In the genomic region with DNA sequence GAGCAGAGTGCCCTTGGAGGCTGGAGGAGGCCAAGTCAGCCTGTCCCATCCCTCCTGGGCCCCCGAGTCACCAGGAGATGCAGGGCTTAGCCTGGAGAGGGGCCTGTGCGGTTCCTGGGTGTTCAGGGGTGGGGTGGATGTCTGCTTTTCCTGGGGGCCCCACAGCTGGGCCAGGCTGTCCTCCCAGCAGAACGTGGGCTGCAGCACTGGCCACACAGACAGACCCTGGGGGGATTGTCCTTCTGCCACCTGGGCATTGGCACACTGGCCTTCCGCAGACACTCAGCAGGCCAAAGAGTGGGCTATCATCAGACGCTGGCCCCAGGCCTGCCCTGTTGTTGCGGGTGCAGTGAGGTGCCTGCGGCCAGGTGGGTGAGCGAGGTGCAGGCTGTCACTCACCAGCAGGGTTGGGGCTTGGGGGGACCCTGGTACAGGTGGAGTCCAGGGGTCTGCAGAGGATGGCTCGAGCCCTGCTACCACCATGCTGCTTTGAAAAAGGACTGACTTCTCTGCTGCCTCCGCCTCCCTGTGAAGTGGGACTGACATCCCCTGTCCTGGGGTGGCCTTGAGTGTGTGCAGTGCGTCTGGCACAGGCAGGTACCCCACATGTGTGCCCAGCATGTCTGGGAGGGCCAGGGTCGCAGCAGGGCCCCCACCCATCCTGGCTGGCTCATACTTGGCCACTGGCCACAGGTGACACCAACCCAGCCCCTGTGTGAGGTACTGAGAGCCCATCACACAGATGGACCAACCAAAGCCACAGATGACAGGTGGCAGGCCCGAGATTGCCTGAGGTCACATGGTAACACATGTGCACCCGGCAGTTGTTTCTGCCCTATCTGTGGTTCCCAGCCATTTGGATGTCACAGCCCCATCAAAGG, we compare ENCODE assay signal across 20 cellular contexts. TPM values are rescaled to one million over a fixed set of nuclear protein-coding genes. Genes with fewer than 3 reads are reported as not detected.
DNase-seq lines count a peak whose midpoint lies in the region; ATAC-seq, FAIRE-seq and TF ChIP-seq lines count a peak whose summit lies in the region.
"Had no signal": no experiment of that assay in that cellular context is flagged by ENCODE, and none has a peak within 500 bp of the region (broad histone marks: within the 10 kb centered on the region; RNA-seq: fewer than 3 reads in every experiment).

No MANE protein-coding gene starts in this region.

- no peak overlapping the region for H3T11ph ChIP-seq in H9 (ENCODE audit: low read length)

- H3K79me1 ChIP-seq in H9 (ENCODE audit: insufficient read depth, low read depth, low read length, poor library complexity, severe bottlenecking), result no peaks in the 10 kb centered on the region
- no peaks in the 10 kb centered on the region for H3K79me1 ChIP-seq in neuronal stem cell (ENCODE audit: low read depth, low read length)

- WGBS in H9 (ENCODE audit: extremely low coverage, insufficient read length, low lambda C conversion rate), result no CpG with 5 or more reads among the region's 14 CpGs
- WGBS in K562 (ENCODE audit: insufficient coverage, low coverage, missing lambda C conversion rate), result 74% methylated on average over 14 of the region's 14 CpGs
- WGBS in neuronal stem cell (ENCODE audit: extremely low coverage in 2 of 2, insufficient read length in 2 of 2, insufficient replicate concordance in 1 of 2), 2 donors, result no CpG with 5 or more reads among the region's 14 CpGs

- H2BK120ac ChIP-seq in H9 (ENCODE audit: low read depth, low read length, poor library complexity, severe bottlenecking) (no peak overlapping the region), neuronal stem cell (ENCODE audit: low read depth, low read length) (no peak overlapping the region)

- H4K91ac ChIP-seq in H9 (ENCODE audit: insufficient read length, low read depth, low read length), result no peak overlapping the region
- H4K91ac ChIP-seq in neuronal stem cell (ENCODE audit: low read depth, low read length, poor library complexity), result peak overlapping the region; percentile 12

- TF ChIP-seq POLR2A in K562 (conservative IDR thresholded peaks at IDR 0.05) (no peak), H54 (IDR thresholded peaks at IDR 0.05; ENCODE audit: low read depth, low read length) (no peak)

- H4K20me1 ChIP-seq in H9 (ENCODE audit: control insufficient read depth, insufficient read depth, insufficient read length), result no peaks in the 10 kb centered on the region
- no peaks in the 10 kb centered on the region for H4K20me1 ChIP-seq in K562 (replicated peaks; ENCODE audit: control insufficient read depth, insufficient read depth, low read length)

- H4K8ac ChIP-seq in H9 (replicated peaks; ENCODE audit: insufficient read length, low read depth, low read length) (no peak overlapping the region), neuronal stem cell (ENCODE audit: low read depth, low read length) (no peak overlapping the region)

- H2BK5ac ChIP-seq in H9 (ENCODE audit: insufficient read length, low read length) (no peak overlapping the region), neuronal stem cell (ENCODE audit: low read length) (peak overlapping the region; percentile 66)

- no peak overlapping the region for H2BK12ac ChIP-seq in H9 (ENCODE audit: insufficient read length, low read depth, low read length)
- H2BK12ac ChIP-seq in neuronal stem cell (ENCODE audit: low read length), result peak overlapping the region; percentile 46

- H3K4me2 ChIP-seq in H9 (ENCODE audit: insufficient read depth, insufficient read length, low read length) (no peak overlapping the region), K562 (ENCODE audit: insufficient read depth, low read length) (no peak overlapping the region), neuronal stem cell (ENCODE audit: insufficient read depth, low read length, poor library complexity, severe bottlenecking) (no peak overlapping the region)

- H3K27me3 ChIP-seq in right atrium auricular region, result no peaks in the 10 kb centered on the region
- H3K27me3 ChIP-seq in H9 (ENCODE audit: insufficient read depth, low read length), result no peaks in the 10 kb centered on the region; the same call in 1 of the 2 replicates
- no peaks in the 10 kb centered on the region for H3K27me3 ChIP-seq in K562 (ENCODE audit: control insufficient read depth in 2 of 2, insufficient read depth in 2 of 2, low read length in 2 of 2)
- H3K27me3 ChIP-seq in neuronal stem cell (ENCODE audit: control insufficient read depth in 3 of 3, insufficient read depth in 3 of 3, low read depth in 1 of 3, low read length in 3 of 3), result peaks cover 0 to 36% (median 0%) of the 10 kb centered on the region in 3 experiments

- H2AFZ ChIP-seq in H9 (ENCODE audit: low read length) (no peak overlapping the region), K562 (ENCODE audit: low read depth, low read length) (peak overlapping the region; percentile 56), neuronal stem cell (ENCODE audit: low read length) (no peak overlapping the region)

- peaks cover 0 to 9% of the 10 kb centered on the region in 2 experiments; a peak in 2 of 4 replicates for H3K4me1 Mint-ChIP-seq in H9
- H3K4me1 Mint-ChIP-seq: B cell had no signal

- H3K79me2 ChIP-seq in H9 (ENCODE audit: insufficient read depth, low read length) (no peaks in the 10 kb centered on the region), K562 (ENCODE audit: control insufficient read depth, insufficient read depth, low read length) (no peaks in the 10 kb centered on the region)

- H2BK20ac ChIP-seq in H9 (ENCODE audit: low read depth, low read length, poor library complexity, severe bottlenecking), result no peak overlapping the region

- TF ChIP-seq EP300 in K562 (IDR thresholded peaks at IDR 0.05; ENCODE audit: low read length), result no peak; the same call in 1 of the 2 replicates

- H3K4ac ChIP-seq in H9 (ENCODE audit: low read depth, low read length) (no peak overlapping the region), neuronal stem cell (ENCODE audit: low read length) (no peak overlapping the region)

- H3K9me3 Mint-ChIP-seq in H9, result peaks cover 2 to 3% of the 10 kb centered on the region in 2 experiments; a peak in 3 of 5 replicates

- no peaks in the 10 kb centered on the region for H3K23me2 ChIP-seq in H9 (ENCODE audit: insufficient read length, low read depth, low read length, poor library complexity, severe bottlenecking)

- CTCF ChIA-PET in K562 (lab: Yijun Ruan, JAX; ENCODE audit: low intra/inter-chr PET ratio), result no interaction called here

- H3K18ac ChIP-seq in H9 (ENCODE audit: insufficient read length, low read depth, low read length) (no peak overlapping the region), neuronal stem cell (ENCODE audit: low read length) (peak overlapping the region; percentile 83)

- no peak overlapping the region for H3K4me3 Mint-ChIP-seq in H9
- H3K4me3 Mint-ChIP-seq: B cell had no signal

- H2AK5ac ChIP-seq in H9 (ENCODE audit: insufficient read length, low read length) (no peak overlapping the region), neuronal stem cell (ENCODE audit: low read depth, low read length) (peak overlapping the region; percentile 84)

- H3K56ac ChIP-seq in H9 (ENCODE audit: insufficient read length, low read depth, low read length), result no peak overlapping the region

- in situ Hi-C loops in K562 (cut with MboI), result no loop called here

- TF ChIP-seq CTCF in right atrium auricular region (IDR thresholded peaks at IDR 0.05), result no peak
- TF ChIP-seq CTCF in H9 (conservative IDR thresholded peaks at IDR 0.05), result no peak
- TF ChIP-seq CTCF in K562 (IDR thresholded peaks at IDR 0.05 in 2 of 3, conservative IDR thresholded peaks at IDR 0.05 in 1 of 3; ENCODE audit: insufficient read depth in 2 of 3, low read depth in 1 of 3, low read length in 3 of 3), result no peak

- H3K9ac ChIP-seq in H9 (ENCODE audit: extremely low read depth, insufficient read length, low read length), result no peak overlapping the region
- H3K9ac ChIP-seq in K562 (ENCODE audit: insufficient read depth in 1 of 2, low read depth in 2 of 2, low read length in 2 of 2), result peak overlapping the region in 1 of 2 experiments; percentile 19; a peak in 2 of 4 replicates
- H3K9ac ChIP-seq in neuronal stem cell (ENCODE audit: low read depth, low read length, poor library complexity), result no peak overlapping the region

- DNase-seq in Right ventricle myocardium inferior (ENCODE audit: missing footprints) (peak; percentile 51), right atrium auricular region (ENCODE audit: low spot score) (no peak), H9 (no peak), K562 (ENCODE audit: extremely low read depth in 1 of 4, low spot score in 3 of 4) (peak; percentile 55 to 68 (median 66)), neuronal stem cell (ENCODE audit: low spot score) (no peak), SIG-M5 treated with dmso at 0.1 percent for 504 hours (lab: John Stamatoyannopoulos, UW; ENCODE audit: unreplicated experiment) (no peak), H54 (ENCODE audit: insufficient read length, low spot score) (no peak)
- DNase-seq: DMS79 treated with DMSO at 0.1 percent for 48 hours, GF-D8, Karpas-422, NCI-H1105, NCI-H1436 treated with DMSO at 0.1 percent for 48 hours, NCI-H1930, NCI-H2107, NCI-H524, NCI-H748 treated with DMSO at 0.1 percent for 48 hours had no signal

- H3K14ac ChIP-seq in H9 (ENCODE audit: insufficient read depth, low read length) (peak overlapping the region; percentile 57; the same call in 1 of the 2 replicates), neuronal stem cell (ENCODE audit: low read length) (peak overlapping the region; percentile 56)

- no peak overlapping the region for H4K5ac ChIP-seq in H9 (ENCODE audit: insufficient read length, low read depth, low read length)

- FAIRE-seq in K562 (lab: Jason Lieb, UNC) (peak; percentile 57), H54 (lab: Jason Lieb, UNC) (no peak)
- FAIRE-seq: GM12891 had no signal

- intact Hi-C loops in Right ventricle myocardium inferior (cut with DNase I) (no loop called here), K562 (cut with micrococcal nuclease) (no loop called here)

- no peak for TF ChIP-seq RAD21 in K562 (CRISPR knock-in tag; conservative IDR thresholded peaks at IDR 0.05 in 1 of 2, IDR thresholded peaks at IDR 0.05 in 1 of 2)

- no peaks in the 10 kb centered on the region; a peak in 2 of 7 replicates for H3K36me3 Mint-ChIP-seq in H9 (ENCODE audit: insufficient read depth in 1 of 3, low read depth in 3 of 3)

- H3K27ac ChIP-seq in right atrium auricular region (no peak overlapping the region), H9 (ENCODE audit: insufficient read length, low read depth, low read length) (no peak overlapping the region), K562 (ENCODE audit: extremely low read depth, low read depth, low read length) (no peak overlapping the region; the same call in 2 of the 3 replicates), neuronal stem cell (replicated peaks; ENCODE audit: low read length) (no peak overlapping the region)
- H3K27ac ChIP-seq: 22Rv1 had no signal

- H3K27ac Mint-ChIP-seq in H9, result no peak overlapping the region
- H3K27ac Mint-ChIP-seq: B cell had no signal

- ATAC-seq in Right ventricle myocardium inferior, result no peak
- ATAC-seq in K562, result 0 out of 3 replicates have a peak, but pooled peaks have one; percentile 13
- no peak for ATAC-seq in HG03108 (IDR thresholded peaks at IDR 0.05; ENCODE audit: unreplicated experiment)

- peaks cover 89% of the 10 kb centered on the region for H3K27me3 Mint-ChIP-seq in H9 (ENCODE audit: low read depth)
- H3K27me3 Mint-ChIP-seq: B cell had no signal

- POLR2A ChIA-PET in K562 (lab: Yijun Ruan, JAX), result no interaction called here

- H3K4me1 ChIP-seq in right atrium auricular region (peaks cover 0 to 14% of the 10 kb centered on the region in 2 donors), H9 (ENCODE audit: insufficient read depth, low read length) (no peaks in the 10 kb centered on the region), K562 (replicated peaks in 1 of 2; ENCODE audit: control insufficient read depth in 2 of 2, insufficient read depth in 2 of 2, low read length in 2 of 2) (peaks cover 43 to 70% of the 10 kb centered on the region in 2 experiments), neuronal stem cell (ENCODE audit: control insufficient read depth in 2 of 2, insufficient read depth in 1 of 2, low read depth in 1 of 2, low read length in 2 of 2) (peaks cover 0 to 5% of the 10 kb centered on the region in 2 donors)

- H3K9me1 ChIP-seq in K562 (ENCODE audit: control insufficient read depth, insufficient read depth, low read length), result no peaks in the 10 kb centered on the region

- H3K9me3 ChIP-seq in right atrium auricular region (no peaks in the 10 kb centered on the region), H9 (ENCODE audit: control insufficient read depth, low read depth, low read length) (no peaks in the 10 kb centered on the region), K562 (replicated peaks; ENCODE audit: control insufficient read depth, insufficient read depth, low read depth, low read length) (no peaks in the 10 kb centered on the region), neuronal stem cell (replicated peaks in 1 of 2; ENCODE audit: control insufficient read depth in 2 of 2, insufficient read depth in 1 of 2, low read depth in 1 of 2, low read length in 2 of 2) (no peaks in the 10 kb centered on the region)

- H3K23ac ChIP-seq in H9 (ENCODE audit: insufficient read length, low read depth, low read length) (no peak overlapping the region), neuronal stem cell (ENCODE audit: low read depth, low read length, poor library complexity) (peak overlapping the region; percentile 43)

- H2BK15ac ChIP-seq in H9 (ENCODE audit: low read depth, low read length), result no peak overlapping the region
- H2BK15ac ChIP-seq in neuronal stem cell (ENCODE audit: low read length), result peak overlapping the region; percentile 81

- H3K4me3 ChIP-seq in right atrium auricular region, result no peak overlapping the region
- H3K4me3 ChIP-seq in K562, result no peak overlapping the region
- no peak overlapping the region for H3K4me3 ChIP-seq in neuronal stem cell (ENCODE audit: low read length in 2 of 2)

- H3K36me3 ChIP-seq in right atrium auricular region (no peaks in the 10 kb centered on the region), K562 (ENCODE audit: control insufficient read depth, insufficient read depth, low read length) (no peaks in the 10 kb centered on the region), neuronal stem cell (replicated peaks in 1 of 2; ENCODE audit: control insufficient read depth in 2 of 2, insufficient read depth in 2 of 2, low read length in 2 of 2) (no peaks in the 10 kb centered on the region)

- no TSS peak for BruUV-seq in K562 (replicated peaks; lab: Mats Ljungman, UMichigan)

RNA-seq across cellular contexts. Expression of gene KCNQ1OT1, which starts 39.0 kb away (rescaled TPM):
- total RNA-seq in Right ventricle myocardium inferior (0.32 TPM), right atrium auricular region (under 1 TPM; 0.35 to 0.37 TPM), H9 (2021) (0.88 and 1.2 TPM in 2 replicates), K562 (2014; rRNA removed) (1.2 and 1.3 TPM in 2 replicates), K562 (2014; rRNA removed; fragmentation: Illumina TruSeq; extraction: Trizol) (2.0 TPM in 2 replicates), K562 (2015; rRNA removed; fragmentation: Illumina TruSeq; extraction: Trizol) (2.2 and 2.3 TPM in 2 replicates), K562 (2021) (1.4 and 1.7 TPM in 2 replicates)
- total RNA-seq in K562 (2011; cell fraction: chromatin; rRNA removed; ENCODE audit: low replicate concordance), result 32.7 and 48.2 TPM in 2 replicates
- 15.8 and 20.9 TPM in 2 replicates for total RNA-seq in K562 (2011; cell fraction: nucleolus; rRNA removed)
- 36.4 and 61.6 TPM in 2 replicates for total RNA-seq in K562 (2011; cell fraction: nucleoplasm; rRNA removed)
- polyA plus RNA-seq in K562 (2011; rRNA removed) (0.74 and 0.92 TPM in 2 replicates), K562 (2014; fragmentation: Illumina TruSeq; extraction: Trizol) (0.48 and 0.51 TPM in 2 replicates), K562 (2014; fragmentation: Nextera tagmentation; extraction: Ambion mirVana) (under 1 TPM; 0.04 to 0.17 TPM), K562 (2014; rRNA removed) (0.50 and 0.64 TPM in 2 replicates)
- polyA plus RNA-seq in K562 (2011; cell fraction: cytosol; rRNA removed), result 0.06 and 0.15 TPM in 2 replicates
- 5.9 and 6.5 TPM in 2 replicates for polyA plus RNA-seq in K562 (2011; cell fraction: nucleus; rRNA removed)
- 0.38 and 0.66 TPM in 2 replicates for polyA plus RNA-seq in K562 (2012)
- polyA minus RNA-seq in K562 (2011; rRNA and poly(A)+ RNA removed), result 7.7 and 12.9 TPM in 2 replicates
- polyA minus RNA-seq in K562 (2011; cell fraction: cytosol; rRNA and poly(A)+ RNA removed), result 0.48 and 1.0 TPM in 2 replicates
- 15.9 and 28.0 TPM in 2 replicates for polyA minus RNA-seq in K562 (2011; cell fraction: nucleus; rRNA and poly(A)+ RNA removed)
- 0.08 TPM for polyA plus RNA-seq in neuronal stem cell (2013, experiment 1 of 2)
- polyA plus RNA-seq in neuronal stem cell (2013, experiment 2 of 2), result 0.11 TPM

Comparison
In these comparisons a context has a peak if more than half of its experiments do, and no peak if none do; other contexts are left out.
1. DNase-seq: peak in Right ventricle myocardium inferior (single experiment) and K562 (4 of 4); none in right atrium auricular region (single experiment), H9 (single experiment), neuronal stem cell (single experiment), SIG-M5 treated with dmso at 0.1 percent for 504 hours (single experiment) and H54 (single experiment).